24 cellular contexts compared by ENCODE assay signal in genomic region chr20:22776369-22776768, GRCh38.
A peak's percentile ranks its signal among the peaks of the same experiment; 100 is the strongest.
DNase-seq lines count a peak whose midpoint lies in the region; ATAC-seq and TF ChIP-seq lines count a peak whose summit lies in the region.
"Had no signal": no experiment of that assay in that cellular context is flagged by ENCODE, and none has a peak within 500 bp of the region (broad histone marks: within the 10 kb centered on the region; RNA-seq: fewer than 3 reads in every experiment).

No MANE protein-coding gene starts in this region.

- intact Hi-C loops in mammary epithelial cell (cut with micrococcal nuclease) (loop anchor here (2.0 kb wide), 1 partner anchor 16 kb away; no protein-coding TSS in a partner anchor), left ventricle myocardium superior (cut with micrococcal nuclease) (no loop called here)

- ATAC-seq in GM18868 (IDR thresholded peaks at IDR 0.05; ENCODE audit: unreplicated experiment) (no peak), HG03159 (IDR thresholded peaks at IDR 0.05; ENCODE audit: unreplicated experiment) (no peak), left ventricle myocardium superior (no peak)
- ATAC-seq: activated CD8-positive, alpha-beta T cell treated with anti-CD3 and anti-CD28 coated beads, Interleukin-2, amount 10 ng/mL, durations not matched to agents 7 days and 5 days; GM23338; HepG2; right cardiac atrium; stimulated activated memory B cell treated with anti-CD40 and anti-IgM and Interleukin-4, amounts not matched to agents 10 μg/mL and 1 μg/mL and 100 μg/mL, for 72 hours had no signal

- H2BK5ac ChIP-seq in mesenchymal stem cell (ENCODE audit: low read depth, low read length, poor library complexity, severe bottlenecking) = no peak overlapping the region

- DNase-seq in NCI-H226 (peak; percentile 12), mammary epithelial cell (no peak), mesenchymal stem cell (peak; percentile 26), NCI-H446 (lab: John Stamatoyannopoulos, UW) (no peak), left ventricle myocardium superior (no peak)
- DNase-seq: activated CD8-positive, alpha-beta T cell treated with anti-CD3 and anti-CD28 coated beads, Interleukin-2, amount 10 ng/mL, durations not matched to agents 7 days and 5 days; AML-193; CD4-positive, alpha-beta T cell; NCI-H1092; NCI-H187; NCI-H69; Peyer's patch; right cardiac atrium; stimulated activated CD4-positive, alpha-beta T cell treated with anti-CD3 and anti-CD28 coated beads, Interleukin-4, amount 100 ng/mL, for 1 hour; T-helper 1 cell had no signal

- H4K20me1 ChIP-seq in mammary epithelial cell (ENCODE audit: insufficient read depth, low read length) = no peaks in the 10 kb centered on the region

- H2AFZ ChIP-seq in ACC112 (ENCODE audit: low read length, unreplicated experiment) (no peak overlapping the region), mammary epithelial cell (ENCODE audit: low read depth, low read length) (no peak overlapping the region), mesenchymal stem cell (ENCODE audit: low read depth, low read length) (no peak overlapping the region)
- H2AFZ ChIP-seq: GM23338 had no signal

- CTCF ChIA-PET in mammary epithelial cell (lab: Charles Lee; ENCODE audit: low non-redundant PET) = no interaction called here

- no peak overlapping the region for H4K8ac ChIP-seq in mesenchymal stem cell (ENCODE audit: low read length)

- peak overlapping the region; percentile 59 for H2AK5ac ChIP-seq in mesenchymal stem cell (ENCODE audit: low read length, severe bottlenecking)

- no peaks in the 10 kb centered on the region for H3K79me2 ChIP-seq in ACC112 (ENCODE audit: control insufficient read depth, insufficient read depth, low read length, unreplicated experiment)
- H3K79me2 ChIP-seq in mammary epithelial cell (ENCODE audit: insufficient read depth, low read length) = no peaks in the 10 kb centered on the region

- H3K9ac ChIP-seq in mammary epithelial cell (ENCODE audit: insufficient read depth, low read length) (no peak overlapping the region), mesenchymal stem cell (ENCODE audit: low read length) (no peak overlapping the region)

- H3K18ac ChIP-seq in mesenchymal stem cell (ENCODE audit: low read depth in 1 of 2, low read length in 2 of 2) = peak overlapping the region in 1 of 2 experiments; percentile 6

- no peak overlapping the region for H2BK120ac ChIP-seq in mesenchymal stem cell (ENCODE audit: low read depth, low read length)

- dilution Hi-C loops in mammary epithelial cell (cut with HindIII; ENCODE audit: low sequenced_read_pairs) = no loop called here

- no peaks in the 10 kb centered on the region for H3K79me1 ChIP-seq in mesenchymal stem cell (replicated peaks; ENCODE audit: low read length, poor library complexity, severe bottlenecking)

- H2BK15ac ChIP-seq in mesenchymal stem cell (ENCODE audit: low read depth, poor library complexity, severe bottlenecking) = no peak overlapping the region

- in situ Hi-C loops in mammary epithelial cell (cut with MboI; ENCODE audit: low sequenced_read_pairs in 2 of 2) = no loop called here

- 89% methylated on average over 3 of the region's 3 CpGs for WGBS in mammary epithelial cell (ENCODE audit: low coverage, missing lambda C conversion rate)
- 75% methylated on average over 3 of the region's 3 CpGs for WGBS in mesenchymal stem cell

- no peak overlapping the region for H2BK12ac ChIP-seq in mesenchymal stem cell (ENCODE audit: low read length in 2 of 2)

- no peak for TF ChIP-seq CTCF in mammary epithelial cell (conservative IDR thresholded peaks at IDR 0.05 in 1 of 2, IDR thresholded peaks at IDR 0.05 in 1 of 2; ENCODE audit: extremely low read depth in 1 of 2, insufficient read depth in 1 of 2, low read depth in 1 of 2, low read length in 2 of 2)

- H3K4me1 ChIP-seq in ACC112 (ENCODE audit: control insufficient read depth, insufficient read depth, low read length, unreplicated experiment) (peaks cover 16% of the 10 kb centered on the region), mammary epithelial cell (ENCODE audit: insufficient read depth, low read length) (peaks cover 37% of the 10 kb centered on the region), mesenchymal stem cell (ENCODE audit: control insufficient read depth, insufficient read depth, low read depth, low read length) (peaks cover 14% of the 10 kb centered on the region)
- H3K4me1 ChIP-seq: Peyer's patch, vagina had no signal

- H3K27ac ChIP-seq in ACC112 (ENCODE audit: low read depth, low read length) = peak overlapping the region; percentile 59
- peak overlapping the region; percentile 80 for H3K27ac ChIP-seq in mammary epithelial cell (ENCODE audit: insufficient read depth, low read depth, low read length)
- no peak overlapping the region for H3K27ac ChIP-seq in mesenchymal stem cell (ENCODE audit: low read length, poor library complexity, severe bottlenecking)
- H3K27ac ChIP-seq: HL-60, Peyer's patch, vagina had no signal

- BruUV-seq in mammary epithelial cell (replicated peaks; lab: Mats Ljungman, UMichigan) = TSS peak; percentile 80

- H3K14ac ChIP-seq in mesenchymal stem cell (ENCODE audit: low read length in 2 of 2) = no peak overlapping the region

- H4K91ac ChIP-seq in mesenchymal stem cell (ENCODE audit: low read length) = no peak overlapping the region

- H3K9me3 ChIP-seq in mammary epithelial cell (replicated peaks; ENCODE audit: insufficient read depth, low read length) (peaks cover 6% of the 10 kb centered on the region), mesenchymal stem cell (ENCODE audit: control insufficient read depth, low read length) (no peaks in the 10 kb centered on the region)
- H3K9me3 ChIP-seq: Peyer's patch, vagina had no signal

- H3K4me3 ChIP-seq in ACC112 (ENCODE audit: low read depth, low read length) (no peak overlapping the region), mammary epithelial cell (replicated peaks in 1 of 3; ENCODE audit: insufficient read depth in 1 of 3, low read depth in 2 of 3, low read length in 3 of 3) (no peak overlapping the region), mesenchymal stem cell (ENCODE audit: insufficient read depth in 1 of 2, low read depth in 1 of 2, low read length in 2 of 2) (no peak overlapping the region)
- H3K4me3 ChIP-seq: GM23338, lung, Peyer's patch, vagina had no signal

- H3K4me2 ChIP-seq in mammary epithelial cell (ENCODE audit: insufficient read depth, low read depth, low read length) (peak overlapping the region; percentile 34), mesenchymal stem cell (ENCODE audit: low read length, poor library complexity, severe bottlenecking) (no peak overlapping the region)
- H3K4me2 ChIP-seq: GM23338 had no signal

- no peaks in the 10 kb centered on the region for H3K27me3 ChIP-seq in ACC112 (ENCODE audit: insufficient read depth, low read length)
- no peaks in the 10 kb centered on the region for H3K27me3 ChIP-seq in mammary epithelial cell (ENCODE audit: insufficient read depth, low read length)
- H3K27me3 ChIP-seq in mesenchymal stem cell (ENCODE audit: control insufficient read depth in 1 of 2, insufficient read depth in 1 of 2, low read length in 2 of 2) = peaks cover 0 to 5% of the 10 kb centered on the region in 2 experiments
- H3K27me3 ChIP-seq: Peyer's patch, vagina had no signal

- H3K4ac ChIP-seq in mesenchymal stem cell (ENCODE audit: low read depth in 1 of 2, low read length in 2 of 2) = no peak overlapping the region

- no peak overlapping the region for H3K23ac ChIP-seq in mesenchymal stem cell (ENCODE audit: low read length in 2 of 2)

- H3K36me3 ChIP-seq in ACC112 (ENCODE audit: insufficient read depth, low read length) = no peaks in the 10 kb centered on the region
- no peaks in the 10 kb centered on the region for H3K36me3 ChIP-seq in mammary epithelial cell (ENCODE audit: insufficient read depth, low read length)
- no peaks in the 10 kb centered on the region for H3K36me3 ChIP-seq in mesenchymal stem cell (ENCODE audit: control insufficient read depth in 1 of 2, insufficient read depth in 2 of 2, low read depth in 1 of 2, low read length in 2 of 2)
- H3K36me3 ChIP-seq: Peyer's patch, vagina had no signal

Comparison
In these comparisons a context has a peak if more than half of its experiments do, and no peak if none do; other contexts are left out.
1. DNase-seq: peak in NCI-H226 (single experiment) and mesenchymal stem cell (single experiment); none in mammary epithelial cell (single experiment), NCI-H446 (0 of 2) and left ventricle myocardium superior (single experiment).